ENCODE assay signal across 26 cellular contexts in the genomic region with DNA sequence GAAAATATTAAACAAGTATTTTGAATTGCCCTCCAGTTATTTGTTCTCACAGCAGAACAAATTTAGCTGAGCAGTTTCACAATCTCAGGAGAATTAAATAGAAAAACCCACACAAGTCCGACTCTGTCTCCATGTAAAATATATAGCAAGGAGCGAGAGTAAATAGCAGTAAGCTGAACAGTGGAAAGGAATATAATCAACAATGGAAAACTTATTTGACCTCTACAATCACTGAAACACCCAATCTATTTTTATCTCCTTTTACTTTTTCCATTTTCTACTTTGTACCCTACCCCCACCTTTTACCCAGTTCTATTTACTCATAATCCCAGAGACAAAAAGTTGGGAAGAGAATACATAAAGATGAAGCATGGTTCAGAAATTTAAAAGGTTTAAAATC.
"Had no signal": no experiment of that assay in that cellular context is flagged by ENCODE, and none has a peak within 500 bp of the region (broad histone marks: within the 10 kb centered on the region; RNA-seq: fewer than 3 reads in every experiment).

No MANE protein-coding gene starts in this region.

- H3K9me3 ChIP-seq: Peyer's patch, SJSA1 had no signal

- H3K4me3 ChIP-seq: Peyer's patch, SJSA1 had no signal

- H3K27me3 ChIP-seq: Peyer's patch, SJSA1 had no signal

- H3K27ac Mint-ChIP-seq: activated CD8-positive, alpha-beta T cell treated with anti-CD3 and anti-CD28 coated beads, Interleukin-2, amount 10 ng/mL, durations not matched to agents 7 days and 5 days; activated naive CD4-positive, alpha-beta T cell treated with anti-CD3 and anti-CD28 coated beads, Interleukin-2, amount 50 U/mL, for 24 hours; activated T-helper 1 cell treated with anti-CD3 and anti-CD28 coated beads, Interleukin-12 subunit alpha, Interleukin-12 subunit beta, Interleukin-2, Interleukin-4 antibody, amounts not matched to agents 30 ng/mL and 10 ng/mL and 1 ng/mL, durations not matched to agents 14 hours and 24 hours and 36 hours; brain; T-helper 1 cell treated with Interleukin-12 subunit alpha and Interleukin-12 subunit beta and Interleukin-4 antibody, amounts not matched to agents 30 μg/mL and 1 μg/mL, for 36 hours had no signal

- H3K27me3 Mint-ChIP-seq: activated naive CD4-positive, alpha-beta T cell treated with anti-CD3 and anti-CD28 coated beads, Interleukin-2, amount 50 U/mL, for 24 hours; brain had no signal

- H3K36me3 ChIP-seq: Peyer's patch had no signal

- ATAC-seq: activated CD8-positive, alpha-beta T cell treated with anti-CD3 and anti-CD28 coated beads, Interleukin-2, amount 10 ng/mL, durations not matched to agents 7 days and 5 days had no signal

- H3K4me1 ChIP-seq: Peyer's patch had no signal

- DNase-seq: activated CD4-positive, alpha-beta T cell treated with anti-CD3 and anti-CD28 coated beads for 48 hours; activated CD4-positive, alpha-beta T cell treated with anti-CD3 and anti-CD28 coated beads, Interleukin-2, amount 50 U/mL, for 4 hours; activated CD4-positive, CD25-positive, alpha-beta regulatory T cell treated with anti-CD3 and anti-CD28 coated beads, Interleukin-2, amount 50 U/mL, for 72 hours; activated CD8-positive, alpha-beta memory T cell treated with anti-CD3 and anti-CD28 coated beads, Interleukin-2, amount 50 U/mL, for 48 hours; activated CD8-positive, alpha-beta T cell treated with anti-CD3 and anti-CD28 coated beads, Interleukin-2, amount 10 ng/mL, durations not matched to agents 7 days and 5 days; activated effector memory CD4-positive, alpha-beta T cell treated with Interleukin-2 at 50 U/mL for 16 hours; activated naive CD4-positive, alpha-beta T cell; activated T-cell treated with anti-CD3 and anti-CD28 coated beads, Interleukin-2, amount 50 U/mL, for 1 hour; amygdala; caudate nucleus; KBM-7; NCI-H1092; NCI-H1417; NCI-H1930; NCI-H2171; NCI-H226; NCI-H526 treated with DMSO at 0.1 percent for 48 hours; NK-92 treated with Interleukin-12 subunit alpha and Interleukin-12 subunit beta, amount 100 ng/mL, for 24 hours; Peyer's patch; Right ventricle myocardium superior had no signal

- H3K27ac ChIP-seq: Peyer's patch, RWPE1, SJSA1 had no signal

- H3K9me3 Mint-ChIP-seq: activated naive CD4-positive, alpha-beta T cell treated with anti-CD3 and anti-CD28 coated beads, Interleukin-2, amount 50 U/mL, for 24 hours had no signal

- H3K4me3 Mint-ChIP-seq: activated CD8-positive, alpha-beta T cell treated with anti-CD3 and anti-CD28 coated beads, Interleukin-2, amount 10 ng/mL, durations not matched to agents 7 days and 5 days; activated naive CD4-positive, alpha-beta T cell treated with anti-CD3 and anti-CD28 coated beads, Interleukin-2, amount 50 U/mL, for 24 hours; activated T-helper 1 cell treated with anti-CD3 and anti-CD28 coated beads, Interleukin-12 subunit alpha, Interleukin-12 subunit beta, Interleukin-2, Interleukin-4 antibody, amounts not matched to agents 30 ng/mL and 10 ng/mL and 1 ng/mL, durations not matched to agents 14 hours and 24 hours and 36 hours; brain; T-helper 1 cell treated with Interleukin-12 subunit alpha and Interleukin-12 subunit beta and Interleukin-4 antibody, amounts not matched to agents 30 μg/mL and 1 μg/mL, for 36 hours had no signal
